24 cellular contexts compared by ENCODE assay signal in the genomic region with DNA sequence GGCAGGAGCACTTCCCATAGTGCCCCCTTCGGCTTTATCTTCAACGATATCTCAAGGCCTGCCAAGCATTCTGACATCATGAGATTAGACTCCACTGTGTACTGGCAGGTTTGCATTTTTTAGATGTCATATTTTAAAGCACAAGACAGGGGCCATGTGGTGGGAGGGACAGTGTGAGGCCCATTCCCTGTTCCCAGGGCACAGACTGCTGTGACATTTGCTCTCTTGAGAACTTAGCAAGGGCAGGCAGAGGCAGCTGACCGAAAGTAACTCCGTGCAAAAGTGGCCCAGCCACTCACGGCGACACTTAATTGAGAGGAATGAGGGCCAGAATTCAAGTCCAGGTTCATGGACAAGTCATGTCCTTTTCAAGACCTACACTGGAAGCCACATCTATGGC.
"Had no signal": no experiment of that assay in that cellular context is flagged by ENCODE, and none has a peak within 500 bp of the region (broad histone marks: within the 10 kb centered on the region; RNA-seq: fewer than 3 reads in every experiment).

No MANE protein-coding gene starts in this region.

- DNase-seq: cerebellar nuclear complex; effector memory CD8-positive, alpha-beta T cell; foreskin keratinocyte; kidney; mesenchymal stem cell; midbrain; naive B cell; occipital lobe; sigmoid colon; small intestine; stimulated activated CD4-positive, alpha-beta T cell treated with anti-CD3 and anti-CD28 coated beads, Interleukin-12 subunit alpha, Interleukin-12 subunit beta, amount 100 ng/mL, for 4 hours; stimulated activated naive CD4-positive, alpha-beta T cell; stomach; substantia nigra; uterus had no signal

- H3K27me3 ChIP-seq: foreskin keratinocyte, sigmoid colon, stomach, uterus had no signal

- H3K4me3 ChIP-seq: lung, prostate gland, sigmoid colon, stomach, thoracic aorta, uterus had no signal

- H3K4me1 ChIP-seq: parathyroid adenoma, prostate gland, uterus had no signal

- FAIRE-seq: colon, kidney, small intestine had no signal

- H3K4me1 Mint-ChIP-seq: naive B cell had no signal

- H3K27ac Mint-ChIP-seq: dendritic cell treated with granulocyte-macrophage colony-stimulating factor and Interleukin-4, amounts not matched to agents 40 ng/mL and 50 ng/mL, for 4 days; effector memory CD8-positive, alpha-beta T cell; nephron; type B pancreatic cell had no signal

- H3K36me3 ChIP-seq: prostate gland, sigmoid colon, stomach, thoracic aorta, uterus had no signal

- H3K27me3 Mint-ChIP-seq: dendritic cell treated with granulocyte-macrophage colony-stimulating factor and Interleukin-4, amounts not matched to agents 40 ng/mL and 50 ng/mL, for 4 days; effector memory CD8-positive, alpha-beta T cell had no signal

- H3K27ac ChIP-seq: epithelial cell of prostate, foreskin keratinocyte, parathyroid adenoma, stomach, thoracic aorta, uterus had no signal

- H3K4me3 Mint-ChIP-seq: dendritic cell treated with granulocyte-macrophage colony-stimulating factor and Interleukin-4, amounts not matched to agents 40 ng/mL and 50 ng/mL, for 4 days; effector memory CD8-positive, alpha-beta T cell; nephron; type B pancreatic cell had no signal

- H3K36me3 Mint-ChIP-seq: type B pancreatic cell had no signal

- H3K9me3 Mint-ChIP-seq: type B pancreatic cell had no signal

- ATAC-seq: effector memory CD8-positive, alpha-beta T cell; foreskin keratinocyte had no signal

- H3K9me3 ChIP-seq: prostate gland, thoracic aorta, uterus had no signal
